In the genomic region with DNA sequence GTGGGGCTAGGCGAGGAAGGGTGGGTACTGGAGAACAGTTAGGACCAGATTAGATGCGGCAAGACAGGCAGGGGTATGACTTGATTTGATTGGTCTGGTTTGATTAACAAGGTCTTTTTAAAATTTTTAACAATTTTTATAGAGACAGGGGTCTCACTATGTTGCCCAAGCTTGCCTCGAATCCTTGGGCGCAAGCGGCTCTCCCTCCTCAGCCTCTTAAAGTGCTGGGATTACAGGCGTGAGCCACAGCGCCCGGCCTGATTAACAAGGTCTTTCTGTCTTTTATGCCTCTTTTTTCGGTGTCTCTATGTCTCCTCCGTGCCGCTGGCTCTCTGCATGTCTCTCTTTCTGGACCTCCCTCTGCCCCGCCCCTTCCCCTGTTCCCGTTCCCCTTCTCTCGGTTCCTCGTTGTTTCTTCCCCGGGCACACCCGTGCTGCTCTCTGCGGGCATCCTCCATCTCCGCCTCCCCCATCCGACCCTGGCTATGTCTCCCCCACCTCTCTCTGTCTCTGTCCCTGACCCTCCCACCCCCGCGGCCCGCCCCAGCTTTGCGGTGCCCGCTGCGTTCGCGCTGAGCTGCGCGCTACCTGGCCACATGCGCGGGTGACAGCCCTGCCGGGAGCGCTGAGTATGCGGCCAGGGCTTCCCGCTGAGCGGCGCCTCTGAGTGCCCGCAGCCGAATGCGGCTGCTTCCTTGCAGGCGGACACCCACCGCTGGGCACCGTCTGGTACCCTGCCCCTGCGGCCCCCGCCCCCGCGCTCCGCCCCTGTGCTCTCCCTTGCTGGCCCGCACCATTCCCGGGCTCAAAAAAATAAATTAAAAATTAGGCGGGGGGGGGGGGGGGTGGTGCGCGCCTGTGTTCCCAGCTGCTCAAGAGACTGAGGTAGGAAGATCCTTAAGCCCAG, we compare ENCODE assay signal across 6 cellular contexts.
DNase-seq lines count a peak whose midpoint lies in the region; ATAC-seq and TF ChIP-seq lines count a peak whose summit lies in the region.

No MANE protein-coding gene starts in this region.

- H3K36me3 Mint-ChIP-seq in central memory CD8-positive, alpha-beta T cell (ENCODE audit: insufficient read depth), result no peaks in the 10 kb centered on the region

- no peak for TF ChIP-seq CTCF in parathyroid adenoma (IDR thresholded peaks at IDR 0.05)

- H2AFZ ChIP-seq in parathyroid adenoma, result peak overlapping the region; percentile 76

- H3K9ac ChIP-seq in parathyroid adenoma, result no peak overlapping the region

- ATAC-seq in central memory CD8-positive, alpha-beta T cell (replicated peaks; ENCODE audit: extremely low read depth, poor library complexity, severe bottlenecking), result no peak
- ATAC-seq in GM18870 (IDR thresholded peaks at IDR 0.05; ENCODE audit: unreplicated experiment), result no peak

- peak; percentile 47 for DNase-seq in GDM1 (lab: John Stamatoyannopoulos, UW)
- peak; percentile 45 for DNase-seq in NCI-H524 treated with DMSO at 0.1 percent for 48 hours (lab: John Stamatoyannopoulos, UW)
- DNase-seq in central memory CD8-positive, alpha-beta T cell (ENCODE audit: low spot score in 2 of 2), result no peak
- DNase-seq in midbrain (lab: John Stamatoyannopoulos, UW), result no peak

- H3K36me3 ChIP-seq in parathyroid adenoma (ENCODE audit: control insufficient read depth, insufficient read depth, low read length), result no peaks in the 10 kb centered on the region

- H3K4me1 ChIP-seq in parathyroid adenoma, result no peaks in the 10 kb centered on the region

- H3K4me3 Mint-ChIP-seq in central memory CD8-positive, alpha-beta T cell, result peak overlapping the region; percentile 42

- H3K9me3 Mint-ChIP-seq in central memory CD8-positive, alpha-beta T cell, result no peaks in the 10 kb centered on the region

- H3K9me3 ChIP-seq in parathyroid adenoma (ENCODE audit: control insufficient read depth, low read length), result no peaks in the 10 kb centered on the region

- peaks cover 6% of the 10 kb centered on the region for H3K4me1 Mint-ChIP-seq in central memory CD8-positive, alpha-beta T cell

- H3K27me3 Mint-ChIP-seq in central memory CD8-positive, alpha-beta T cell, result peaks cover 58% of the 10 kb centered on the region

- no peaks in the 10 kb centered on the region for H3K79me2 ChIP-seq in parathyroid adenoma

- H3K27ac ChIP-seq in parathyroid adenoma, result no peak overlapping the region

- no peak overlapping the region for H3K4me3 ChIP-seq in parathyroid adenoma (ENCODE audit: low read depth, low read length)

- no peak overlapping the region for H3K27ac Mint-ChIP-seq in central memory CD8-positive, alpha-beta T cell (ENCODE audit: low read depth)

- peak overlapping the region; percentile 42 for H3K4me2 ChIP-seq in parathyroid adenoma (ENCODE audit: low read length)

- no peaks in the 10 kb centered on the region for H3K27me3 ChIP-seq in parathyroid adenoma (ENCODE audit: control insufficient read depth, insufficient read depth, low read length)

Comparison
In these comparisons a context has a peak if more than half of its experiments do, and no peak if none do; other contexts are left out.
1. DNase-seq: peak in GDM1 (single experiment) and NCI-H524 treated with DMSO at 0.1 percent for 48 hours (single experiment); none in central memory CD8-positive, alpha-beta T cell (0 of 2) and midbrain (single experiment).